31 cellular contexts compared by ENCODE assay signal in genomic region chr22:32789797-32790620, GRCh38. TPM values are rescaled to one million over a fixed set of nuclear protein-coding genes. Genes with fewer than 3 reads are reported as not detected.
DNase-seq lines count a peak whose midpoint lies in the region; ATAC-seq, FAIRE-seq and TF ChIP-seq lines count a peak whose summit lies in the region.
"Had no signal": no experiment of that assay in that cellular context is flagged by ENCODE, and none has a peak within 500 bp of the region (broad histone marks: within the 10 kb centered on the region; RNA-seq: fewer than 3 reads in every experiment).

No MANE protein-coding gene starts in this region.

- TF ChIP-seq POLR2A in breast epithelium (IDR thresholded peaks at IDR 0.05): no peak
- TF ChIP-seq POLR2A in HepG2 (IDR thresholded peaks at IDR 0.05; ENCODE audit: insufficient read depth in 1 of 2, low read depth in 2 of 2, low read length in 2 of 2): no peak
- no peak for TF ChIP-seq POLR2A in sigmoid colon (IDR thresholded peaks at IDR 0.05)

- FAIRE-seq in HepG2 (lab: Jason Lieb, UNC): peak; percentile 94
- FAIRE-seq: A204.1, endometrium, small intestine had no signal

- peak; percentile 73 for ATAC-seq in HepG2
- ATAC-seq in HG03521 (IDR thresholded peaks at IDR 0.05; ENCODE audit: unreplicated experiment): no peak
- ATAC-seq in foreskin keratinocyte: no peak
- ATAC-seq: natural killer cell, T-cell had no signal

- WGBS in HepG2 (ENCODE audit: low lambda C conversion rate): 51% methylated on average over 9 of the region's 9 CpGs
- 68 to 92% methylated on average over 9 of the region's 9 CpGs for WGBS in sigmoid colon, 2 donors

- peaks cover 6% of the 10 kb centered on the region for H3K4me1 Mint-ChIP-seq in MCF 10A (ENCODE audit: insufficient read depth, unreplicated experiment)
- H3K4me1 Mint-ChIP-seq: immature natural killer cell, natural killer cell, T-cell had no signal

- POLR2A ChIA-PET in MCF 10A (lab: Yijun Ruan, JAX): interaction anchor here (0.8 to 1.2 kb wide), 2 partner anchors 9 to 90 kb away, joined by 3 read pairs; no protein-coding TSS in a partner anchor
- POLR2A ChIA-PET in HepG2 (lab: Yijun Ruan, JAX): interaction anchor here (0.9 to 3.1 kb wide), 7 partner anchors 10 to 257 kb away, joined by 3 to 43 read pairs (median 3); no protein-coding TSS in a partner anchor

- H2AFZ ChIP-seq in HepG2 (ENCODE audit: low read length): no peak overlapping the region

- no peaks in the 10 kb centered on the region for H3K9me3 Mint-ChIP-seq in MCF 10A (ENCODE audit: unreplicated experiment)
- H3K9me3 Mint-ChIP-seq: CD4-positive, alpha-beta T cell; dendritic cell treated with granulocyte-macrophage colony-stimulating factor and Interleukin-4, amounts not matched to agents 40 ng/mL and 50 ng/mL, for 4 days; immature natural killer cell; natural killer cell; T-cell had no signal

- TF ChIP-seq RAD21 in HepG2 (CRISPR knock-in tag; IDR thresholded peaks at IDR 0.05): no peak

- H3K4me1 ChIP-seq in breast epithelium: peaks cover 0 to 7% of the 10 kb centered on the region in 2 donors
- H3K4me1 ChIP-seq in HepG2 (ENCODE audit: insufficient read depth, low read length): peaks cover 97% of the 10 kb centered on the region
- peaks cover 0 to 27% (median 21%) of the 10 kb centered on the region in 4 donors for H3K4me1 ChIP-seq in sigmoid colon
- H3K4me1 ChIP-seq in foreskin keratinocyte: no peaks in the 10 kb centered on the region
- H3K4me1 ChIP-seq: uterus had no signal

- H3K27me3 Mint-ChIP-seq in MCF 10A (ENCODE audit: insufficient read depth, unreplicated experiment): no peaks in the 10 kb centered on the region
- H3K27me3 Mint-ChIP-seq: CD4-positive, alpha-beta T cell had no signal

- no peak overlapping the region for H3K4me3 Mint-ChIP-seq in MCF 10A (ENCODE audit: unreplicated experiment)
- H3K4me3 Mint-ChIP-seq: CD4-positive, alpha-beta T cell; dendritic cell treated with granulocyte-macrophage colony-stimulating factor and Interleukin-4, amounts not matched to agents 40 ng/mL and 50 ng/mL, for 4 days; immature natural killer cell; natural killer cell; T-cell had no signal

- H3K36me3 Mint-ChIP-seq in MCF 10A (ENCODE audit: insufficient read depth, unreplicated experiment): peaks cover 6% of the 10 kb centered on the region
- H3K36me3 Mint-ChIP-seq: immature natural killer cell, natural killer cell, T-cell had no signal

- peak overlapping the region; percentile 64 to 70 for H3K27ac ChIP-seq in breast epithelium
- peak overlapping the region; percentile 70 for H3K27ac ChIP-seq in HepG2 (ENCODE audit: extremely low read length, insufficient read depth, low read length)
- H3K27ac ChIP-seq in sigmoid colon: peak overlapping the region; percentile 62 to 75 (median 69)
- no peak overlapping the region for H3K27ac ChIP-seq in brain microvascular endothelial cell
- H3K27ac ChIP-seq in foreskin keratinocyte: no peak overlapping the region

- peak overlapping the region; percentile 31; the same call in 1 of the 2 replicates for H3K9ac ChIP-seq in HepG2 (ENCODE audit: insufficient read depth, low read depth, low read length)

- H3K36me3 ChIP-seq in breast epithelium: no peaks in the 10 kb centered on the region
- H3K36me3 ChIP-seq in HepG2 (replicated peaks in 1 of 2; ENCODE audit: control insufficient read depth in 1 of 2, insufficient read depth in 2 of 2, low read length in 2 of 2): no peaks in the 10 kb centered on the region
- H3K36me3 ChIP-seq in sigmoid colon: no peaks in the 10 kb centered on the region
- H3K36me3 ChIP-seq in brain microvascular endothelial cell (replicated peaks): no peaks in the 10 kb centered on the region
- H3K36me3 ChIP-seq: MG63, uterus had no signal

- no peaks in the 10 kb centered on the region for H4K20me1 ChIP-seq in HepG2 (ENCODE audit: insufficient read depth, low read length)

- H3K27me3 ChIP-seq in breast epithelium: no peaks in the 10 kb centered on the region
- H3K27me3 ChIP-seq in HepG2 (ENCODE audit: control insufficient read depth in 1 of 2, insufficient read depth in 2 of 2, low read length in 2 of 2): no peaks in the 10 kb centered on the region
- H3K27me3 ChIP-seq in sigmoid colon: no peaks in the 10 kb centered on the region
- no peaks in the 10 kb centered on the region for H3K27me3 ChIP-seq in brain microvascular endothelial cell (replicated peaks)
- no peaks in the 10 kb centered on the region for H3K27me3 ChIP-seq in foreskin keratinocyte
- H3K27me3 ChIP-seq: MG63, uterus had no signal

- no TSS peak for BruUV-seq in MCF 10A (replicated peaks; lab: Mats Ljungman, UMichigan)
- no TSS peak for BruUV-seq in HepG2 (replicated peaks; lab: Mats Ljungman, UMichigan)

- intact Hi-C loops in breast epithelium (cut with DNase I; ENCODE audit: low total_unique reads): loop anchor here (10.0 kb wide), 1 partner anchor 255 kb away; no protein-coding TSS in a partner anchor
- intact Hi-C loops in MCF 10A (cut with micrococcal nuclease): no loop called here
- intact Hi-C loops in HepG2 (cut with micrococcal nuclease; ENCODE audit: unreplicated experiment): loop anchor here (5.0 kb wide), 1 partner anchor 38 kb away; no protein-coding TSS in a partner anchor
- intact Hi-C loops in sigmoid colon (cut with DNase I): no loop called here

- in situ Hi-C loops in HepG2 (cut with HindIII; ENCODE audit: extremely low pct_ligation_motif_present, low pct_unique_long_range_greater_than_20kb): no loop called here
- in situ Hi-C loops in brain microvascular endothelial cell (cut with HindIII; ENCODE audit: low pct_ligation_motif_present, low sequenced_read_pairs): loop anchor here (25.0 kb wide), 1 partner anchor 128 kb away; no protein-coding TSS in a partner anchor

- no peaks in the 10 kb centered on the region for H3K9me3 ChIP-seq in breast epithelium
- H3K9me3 ChIP-seq in HepG2 (ENCODE audit: low read length): no peaks in the 10 kb centered on the region
- no peaks in the 10 kb centered on the region for H3K9me3 ChIP-seq in sigmoid colon
- H3K9me3 ChIP-seq: MG63, uterus had no signal

- CTCF ChIA-PET in MCF 10A (lab: Yijun Ruan, JAX) (interaction anchor here (0.6 to 3.1 kb wide), 5 partner anchors 9 to 1076 kb away, joined by 3 to 11 read pairs (median 4); no protein-coding TSS in a partner anchor), HepG2 (lab: Yijun Ruan, JAX; ENCODE audit: low intra/inter-chr PET ratio, low total read pairs) (no interaction called here)

- no peak overlapping the region for H3K27ac Mint-ChIP-seq in MCF 10A (ENCODE audit: low read depth, unreplicated experiment)
- H3K27ac Mint-ChIP-seq: CD4-positive, alpha-beta T cell; dendritic cell treated with granulocyte-macrophage colony-stimulating factor and Interleukin-4, amounts not matched to agents 40 ng/mL and 50 ng/mL, for 4 days; immature natural killer cell; natural killer cell; T-cell had no signal

- peak overlapping the region; percentile 34 for H3K4me2 ChIP-seq in HepG2 (ENCODE audit: low read depth, low read length)

- TF ChIP-seq CTCF in breast epithelium (IDR thresholded peaks at IDR 0.05) (no peak), MCF 10A (IDR thresholded peaks at IDR 0.05; ENCODE audit: unreplicated experiment) (no peak), HepG2 (CRISPR knock-in tag; IDR thresholded peaks at IDR 0.05) (no peak), sigmoid colon (IDR thresholded peaks at IDR 0.05) (no peak), brain microvascular endothelial cell (IDR thresholded peaks at IDR 0.05; ENCODE audit: low read depth, low read length, missing control alignments) (no peak), foreskin keratinocyte (conservative IDR thresholded peaks at IDR 0.05) (no peak)

- DNase-seq in breast epithelium (ENCODE audit: low spot score in 2 of 2) (no peak), MCF 10A (ENCODE audit: unreplicated experiment) (no peak), HepG2 (ENCODE audit: low spot score) (peak; percentile 85), sigmoid colon (peak; percentile 54), brain microvascular endothelial cell (no peak), foreskin keratinocyte (no peak)
- no peak for DNase-seq in stimulated activated CD4-positive, alpha-beta T cell treated with anti-CD3 and anti-CD28 coated beads, Interleukin-4, amount 100 ng/mL, for 1 hour
- DNase-seq: activated CD4-positive, alpha-beta T cell treated with anti-CD3 and anti-CD28 coated beads, Interleukin-2, amount 50 U/mL, for 48 hours; activated naive CD4-positive, alpha-beta T cell treated with anti-CD3 and anti-CD28 coated beads, Interleukin-2, amount 50 U/mL, for 16 hours; caudate nucleus; CD4-positive, alpha-beta T cell; DMS 273 treated with DMSO at 0.1 percent for 48 hours; HCEC 1CT; hypothalamus; immature natural killer cell; KBM-7; MG63; natural killer cell; NCI-H2029; NCI-H526 treated with DMSO at 0.1 percent for 48 hours; occipital lobe; RPMI8226; small intestine; stimulated activated CD4-positive, alpha-beta T cell treated with anti-CD3 and anti-CD28 coated beads, Interleukin-1b, Interleukin-23, amount 100 ng/mL, for 48 hours; T-cell; uterus had no signal

- no peak overlapping the region for H3K4me3 ChIP-seq in breast epithelium
- H3K4me3 ChIP-seq in HepG2 (replicated peaks in 1 of 3; ENCODE audit: insufficient read depth in 1 of 3, low read depth in 2 of 3, low read length in 3 of 3): no peak overlapping the region
- no peak overlapping the region for H3K4me3 ChIP-seq in sigmoid colon
- H3K4me3 ChIP-seq in brain microvascular endothelial cell (ENCODE audit: low read depth, low read length): no peak overlapping the region
- H3K4me3 ChIP-seq: MG63, uterus had no signal

- no peaks in the 10 kb centered on the region for H3K79me2 ChIP-seq in HepG2 (ENCODE audit: insufficient read depth, low read length)

- TF ChIP-seq EP300 in HepG2 (IDR thresholded peaks at IDR 0.05; ENCODE audit: low read depth in 2 of 2, low read length in 2 of 2) (peak in 1 of 2 experiments; percentile 72; a peak in 1 of 4 replicates), HepG2 (CRISPR knock-in tag; IDR thresholded peaks at IDR 0.05; ENCODE audit: borderline replicate concordance) (peak; percentile 66; the same call in 1 of the 2 replicates), sigmoid colon (IDR thresholded peaks at IDR 0.05) (no peak)

RNA-seq across cellular contexts. Expression of gene TIMP3, which starts 11.5 kb away (rescaled TPM):
- total RNA-seq in breast epithelium (1,000 to 10,000 TPM in 1 of 3 donors, 100 to 1,000 TPM in 2; 269 to 1,246 (median 290) TPM), MCF 10A (2022) (44.9 and 50.6 TPM in 2 replicates), HepG2 (2016; rRNA removed; fragmentation: Illumina TruSeq; extraction: Trizol) (28.7 and 57.3 TPM in 2 replicates), sigmoid colon (100 to 1,000 TPM; 120 to 295 (median 205) TPM), foreskin keratinocyte (29.7 and 35.1 TPM in 2 replicates)
- total RNA-seq in HepG2 (2016; cell fraction: cytosol; rRNA removed; fragmentation: Illumina TruSeq; extraction: Trizol; ENCODE audit: low read depth): 5.1 and 5.6 TPM in 2 replicates
- total RNA-seq in HepG2 (2016; cell fraction: insoluble cytoplasmic fraction; rRNA removed; fragmentation: Illumina TruSeq; extraction: Trizol): 26.3 and 55.6 TPM in 2 replicates
- total RNA-seq in HepG2 (2016; cell fraction: membrane; rRNA removed; fragmentation: Illumina TruSeq; extraction: Trizol): 17.2 and 19.0 TPM in 2 replicates
- total RNA-seq in HepG2 (2016; cell fraction: nucleus; rRNA removed; fragmentation: Illumina TruSeq; extraction: Trizol): 55.3 and 66.5 TPM in 2 replicates
- polyA plus RNA-seq in HepG2 (2011; rRNA removed) (75.2 and 86.6 TPM in 2 replicates), sigmoid colon (10 to 100 TPM in 2 of 3 donors, 1 to 10 TPM in 1; 4.6 to 40.0 (median 10.2) TPM), foreskin keratinocyte (18.7 and 19.7 TPM in 2 replicates)
- 67.3 and 72.2 TPM in 2 replicates for polyA plus RNA-seq in HepG2 (2011; cell fraction: cytosol; rRNA removed)
- 29.5 and 30.5 TPM in 2 replicates for polyA plus RNA-seq in HepG2 (2011; cell fraction: nucleus; rRNA removed)
- polyA plus RNA-seq in HepG2 (2012): 89.9 and 107 TPM in 2 replicates
- polyA plus RNA-seq in HepG2 (2016; cell fraction: cytosol; fragmentation: Illumina TruSeq; extraction: Trizol; ENCODE audit: low read depth): 5.5 TPM in 2 replicates
- polyA plus RNA-seq in HepG2 (2016; cell fraction: insoluble cytoplasmic fraction; fragmentation: Illumina TruSeq; extraction: Trizol; ENCODE audit: low read depth): 30.6 and 38.9 TPM in 2 replicates
- polyA plus RNA-seq in HepG2 (2016; cell fraction: membrane; fragmentation: Illumina TruSeq; extraction: Trizol; ENCODE audit: low read depth): 12.2 and 12.9 TPM in 2 replicates
- polyA plus RNA-seq in HepG2 (2016; cell fraction: nucleus; fragmentation: Illumina TruSeq; extraction: Trizol; ENCODE audit: insufficient read depth, low read depth): 90.8 and 96.2 TPM in 2 replicates
- polyA minus RNA-seq in HepG2 (2011; rRNA and poly(A)+ RNA removed; ENCODE audit: low replicate concordance): 7.2 and 107 TPM in 2 replicates
- 51.1 and 55.3 TPM in 2 replicates for polyA minus RNA-seq in HepG2 (2011; cell fraction: cytosol; rRNA and poly(A)+ RNA removed)
- polyA minus RNA-seq in HepG2 (2011; cell fraction: nucleus; rRNA and poly(A)+ RNA removed): 20.5 and 25.0 TPM in 2 replicates
- total RNA-seq: HT-29 had no signal
- polyA plus RNA-seq: immature natural killer cell had no signal

Comparison
In these comparisons a context has a peak if more than half of its experiments do, and no peak if none do; other contexts are left out.
1. intact Hi-C loops: an anchor here in breast epithelium (10.0 kb wide) and HepG2 (5.0 kb wide); none called in MCF 10A and sigmoid colon.
2. DNase-seq: peak in HepG2 (single experiment) and sigmoid colon (single experiment); none in breast epithelium (0 of 2), MCF 10A (single experiment), brain microvascular endothelial cell (single experiment), foreskin keratinocyte (0 of 2) and stimulated activated CD4-positive, alpha-beta T cell treated with anti-CD3 and anti-CD28 coated beads, Interleukin-4, amount 100 ng/mL, for 1 hour (single experiment).
3. H3K27ac ChIP-seq: peak in breast epithelium (2 of 2), HepG2 (single experiment) and sigmoid colon (4 of 4); none in brain microvascular endothelial cell (single experiment) and foreskin keratinocyte (single experiment).